ENCODE assay signal across 9 cellular contexts in genomic region chr6:96923400-96923799, GRCh38. TPM values are rescaled to one million over a fixed set of nuclear protein-coding genes. Genes with fewer than 3 reads are reported as not detected.
DNase-seq lines count a peak whose midpoint lies in the region; ATAC-seq and TF ChIP-seq lines count a peak whose summit lies in the region.
"Had no signal": no experiment of that assay in that cellular context is flagged by ENCODE, and none has a peak within 500 bp of the region (broad histone marks: within the 10 kb centered on the region; RNA-seq: fewer than 3 reads in every experiment).

No MANE protein-coding gene starts in this region.

- peaks cover 20% of the 10 kb centered on the region for H3K4me1 ChIP-seq in OCI-LY7 (ENCODE audit: insufficient read depth, low read length, poor library complexity, severe bottlenecking)
- H3K4me1 ChIP-seq in gastroesophageal sphincter: peaks cover 0 to 16% (median 4%) of the 10 kb centered on the region in 3 donors
- H3K4me1 ChIP-seq in rectal smooth muscle tissue (ENCODE audit: control insufficient read depth, insufficient read depth, low read length): no peaks in the 10 kb centered on the region

- POLR2A ChIA-PET in OCI-LY7 (lab: Charles Lee): interaction anchor here (1.5 to 4.2 kb wide), 4 partner anchors 11 to 126 kb away, joined by 4 to 53 read pairs (median 26); partner anchors contain the start of gene NDUFAF4

- H3K27ac ChIP-seq in OCI-LY7 (ENCODE audit: low read depth, low read length, poor library complexity, severe bottlenecking) (peak overlapping the region; percentile 58), gastroesophageal sphincter (peak overlapping the region in 3 of 4 donors; percentile 79 to 88 (median 81)), rectal smooth muscle tissue (ENCODE audit: low read depth, low read length) (peak overlapping the region; percentile 38)

- no peak for ATAC-seq in gastroesophageal sphincter
- ATAC-seq in esophagus mucosa: no peak
- ATAC-seq in GM18861 (IDR thresholded peaks at IDR 0.05; ENCODE audit: unreplicated experiment): no peak

- no peaks in the 10 kb centered on the region for H3K36me3 ChIP-seq in OCI-LY7 (ENCODE audit: insufficient read depth, low read length)
- no peaks in the 10 kb centered on the region for H3K36me3 ChIP-seq in gastroesophageal sphincter
- no peaks in the 10 kb centered on the region for H3K36me3 ChIP-seq in rectal smooth muscle tissue (ENCODE audit: control insufficient read depth, insufficient read depth, low read length)

- no peaks in the 10 kb centered on the region for H3K9me2 ChIP-seq in OCI-LY7 (ENCODE audit: insufficient read depth, low read length)

- H2AFZ ChIP-seq in OCI-LY7 (ENCODE audit: low read length): peak overlapping the region; percentile 96

- H3K27me3 ChIP-seq in gastroesophageal sphincter (no peaks in the 10 kb centered on the region), rectal smooth muscle tissue (ENCODE audit: control insufficient read depth, insufficient read depth, low read length) (no peaks in the 10 kb centered on the region)

- TF ChIP-seq CTCF in GM12865 (IDR thresholded peaks at IDR 0.05; ENCODE audit: insufficient read depth, low read depth, low read length, missing control alignments) (no peak), OCI-LY7 (conservative IDR thresholded peaks at IDR 0.05; ENCODE audit: low read length) (no peak), gastroesophageal sphincter (IDR thresholded peaks at IDR 0.05) (no peak)

- DNase-seq in GM12865 (ENCODE audit: low read depth) (no peak), OCI-LY7 (ENCODE audit: low spot score) (no peak), HK-2 (ENCODE audit: unreplicated experiment) (no peak), DMS 273 (lab: John Stamatoyannopoulos, UW; ENCODE audit: unreplicated experiment) (no peak)
- DNase-seq: activated CD8-positive, alpha-beta memory T cell treated with anti-CD3 and anti-CD28 coated beads, Interleukin-2, amount 50 U/mL, for 4 hours had no signal

- H3K79me2 ChIP-seq in OCI-LY7 (ENCODE audit: insufficient read depth, low read depth, low read length): peaks cover 5% of the 10 kb centered on the region; the same call in 1 of the 2 replicates

- no peaks in the 10 kb centered on the region for H3K9me3 ChIP-seq in OCI-LY7 (ENCODE audit: low read length)
- no peaks in the 10 kb centered on the region for H3K9me3 ChIP-seq in gastroesophageal sphincter

- intact Hi-C loops in OCI-LY7 (cut with micrococcal nuclease; ENCODE audit: unreplicated experiment): no loop called here

- TF ChIP-seq POLR2A in gastroesophageal sphincter (IDR thresholded peaks at IDR 0.05): no peak

- peak overlapping the region; percentile 71 for H3K4me3 ChIP-seq in GM12865 (ENCODE audit: low read depth, low read length)
- H3K4me3 ChIP-seq in OCI-LY7 (ENCODE audit: low read depth, low read length, poor library complexity, severe bottlenecking): peak overlapping the region; percentile 93
- H3K4me3 ChIP-seq in gastroesophageal sphincter: no peak overlapping the region
- H3K4me3 ChIP-seq in rectal smooth muscle tissue (ENCODE audit: low read length): peak overlapping the region; percentile 73

- WGBS in gastroesophageal sphincter (ENCODE audit: low coverage in 1 of 2), 2 donors: 58 to 80% methylated on average over 1 to 3 of the region's 3 CpGs

- no peak overlapping the region for H3K9ac ChIP-seq in rectal smooth muscle tissue (ENCODE audit: low read length)

- no TSS peak for BruUV-seq in OCI-LY7 (replicated peaks; lab: Mats Ljungman, UMichigan)

- H3K4me2 ChIP-seq in OCI-LY7 (ENCODE audit: low read length): peak overlapping the region; percentile 90

- CTCF ChIA-PET in OCI-LY7 (lab: Charles Lee; ENCODE audit: unreplicated experiment): no interaction called here

- no peak for TF ChIP-seq EP300 in gastroesophageal sphincter (IDR thresholded peaks at IDR 0.05)

- H4K20me1 ChIP-seq in OCI-LY7 (ENCODE audit: insufficient read depth, low read length): no peaks in the 10 kb centered on the region

RNA-seq across cellular contexts. Expression of gene KLHL32, which starts 1.1 kb away (rescaled TPM):
- total RNA-seq in OCI-LY7 (2014; rRNA removed; shearing (Covaris generic)): 1.2 and 2.1 TPM in 2 replicates
- total RNA-seq in OCI-LY7 (2022) (5.8 and 6.3 TPM in 2 replicates), gastroesophageal sphincter (1 to 10 TPM in 1 of 4 donors, under 1 TPM in 1, not detected in 2; 0.15 to 1.1 TPM), esophagus mucosa (not detected)

RNA-seq across cellular contexts. Expression of gene NDUFAF4, which starts 25.7 kb away (rescaled TPM):
- 29.3 and 31.5 TPM in 2 replicates for total RNA-seq in OCI-LY7 (2014; rRNA removed; shearing (Covaris generic))
- total RNA-seq in OCI-LY7 (2022): 75.9 and 80.4 TPM in 2 replicates
- total RNA-seq in gastroesophageal sphincter: 10 to 100 TPM; 14.5 to 39.4 (median 27.4) TPM
- 20.6 TPM for total RNA-seq in esophagus mucosa

Comparison
In these comparisons a context has a peak if more than half of its experiments do, and no peak if none do; other contexts are left out.
1. H3K4me3 ChIP-seq: peak in GM12865 (single experiment), OCI-LY7 (single experiment) and rectal smooth muscle tissue (single experiment); none in gastroesophageal sphincter (0 of 2).
2. Peak in every context shown above with its lines, with median percentiles within 50 percentile points of each other: H3K27ac ChIP-seq.